8 cellular contexts compared by ENCODE assay signal in genomic region chr2:197215988-197216979, GRCh38.
DNase-seq lines count a peak whose midpoint lies in the region; ATAC-seq and TF ChIP-seq lines count a peak whose summit lies in the region.

No MANE protein-coding gene starts in this region.

- no peak overlapping the region for H2AFZ ChIP-seq in Loucy (ENCODE audit: low read length)

- H3K27ac ChIP-seq in skeletal muscle tissue (ENCODE audit: low read depth, low read length) (peak overlapping the region; percentile 4), gastroesophageal sphincter (no peak overlapping the region)

- peak overlapping the region; percentile 67 for H3K4me3 Mint-ChIP-seq in central memory CD8-positive, alpha-beta T cell

- H3K4me1 Mint-ChIP-seq in central memory CD8-positive, alpha-beta T cell, result peaks cover 65% of the 10 kb centered on the region

- no peaks in the 10 kb centered on the region for H4K20me1 ChIP-seq in Loucy (ENCODE audit: insufficient read depth, low read length, poor library complexity, severe bottlenecking)

- H3K36me3 ChIP-seq in Loucy (ENCODE audit: insufficient read depth, low read length) (no peaks in the 10 kb centered on the region), skeletal muscle tissue (ENCODE audit: control insufficient read depth in 3 of 3, insufficient read depth in 3 of 3, low read length in 3 of 3) (no peaks in the 10 kb centered on the region), gastroesophageal sphincter (no peaks in the 10 kb centered on the region)

- H3K27me3 ChIP-seq in Loucy (ENCODE audit: insufficient read depth, low read length, poor library complexity, severe bottlenecking), result no peaks in the 10 kb centered on the region
- no peaks in the 10 kb centered on the region for H3K27me3 ChIP-seq in skeletal muscle tissue (ENCODE audit: control insufficient read depth in 3 of 3, insufficient read depth in 3 of 3, low read length in 3 of 3)
- no peaks in the 10 kb centered on the region for H3K27me3 ChIP-seq in gastroesophageal sphincter

- no peaks in the 10 kb centered on the region for H3K27me3 Mint-ChIP-seq in central memory CD8-positive, alpha-beta T cell

- H3K9ac ChIP-seq in Loucy (ENCODE audit: low read depth, low read length, poor library complexity, severe bottlenecking) (peak overlapping the region; percentile 13), skeletal muscle tissue (ENCODE audit: low read depth in 1 of 3, low read length in 3 of 3) (no peak overlapping the region)

- no peaks in the 10 kb centered on the region for H3F3A ChIP-seq in Loucy (ENCODE audit: low read depth)

- TF ChIP-seq POLR2A in GM18505 (IDR thresholded peaks at IDR 0.05; ENCODE audit: borderline replicate concordance, extremely low read depth, insufficient read depth, insufficient read length), result peak; percentile 18
- TF ChIP-seq POLR2A in gastroesophageal sphincter (IDR thresholded peaks at IDR 0.05), result no peak

- WGBS in gastroesophageal sphincter (ENCODE audit: low coverage in 1 of 2), 2 donors, result 45 to 55% methylated on average over 6 to 7 of the region's 7 CpGs

- H3K9me3 ChIP-seq in Loucy (ENCODE audit: insufficient read depth, low read depth, low read length), result no peaks in the 10 kb centered on the region
- no peaks in the 10 kb centered on the region for H3K9me3 ChIP-seq in skeletal muscle tissue (ENCODE audit: control insufficient read depth in 3 of 3, low read length in 3 of 3)
- H3K9me3 ChIP-seq in gastroesophageal sphincter, result no peaks in the 10 kb centered on the region

- no peak for TF ChIP-seq CTCF in Loucy (conservative IDR thresholded peaks at IDR 0.05; ENCODE audit: low read length)
- TF ChIP-seq CTCF in gastroesophageal sphincter (IDR thresholded peaks at IDR 0.05), result no peak

- H3K27ac Mint-ChIP-seq in central memory CD8-positive, alpha-beta T cell (ENCODE audit: low read depth), result peak overlapping the region; percentile 93

- no peak for TF ChIP-seq EP300 in gastroesophageal sphincter (IDR thresholded peaks at IDR 0.05)

- no peaks in the 10 kb centered on the region for H3K9me2 ChIP-seq in Loucy (replicated peaks; ENCODE audit: low read depth, low read length)

- ATAC-seq in GM18505 (IDR thresholded peaks at IDR 0.05; ENCODE audit: unreplicated experiment), result peak; percentile 62
- peak; percentile 52 for ATAC-seq in GM21737 (IDR thresholded peaks at IDR 0.05; ENCODE audit: unreplicated experiment)
- no peak for ATAC-seq in central memory CD8-positive, alpha-beta T cell (replicated peaks; ENCODE audit: extremely low read depth, poor library complexity, severe bottlenecking)
- ATAC-seq in gastroesophageal sphincter, result no peak

- H3K4me1 ChIP-seq in Loucy (ENCODE audit: insufficient read depth, low read length, poor library complexity, severe bottlenecking), result peaks cover 46% of the 10 kb centered on the region
- peaks cover 0 to 5% (median 2%) of the 10 kb centered on the region in 3 donors for H3K4me1 ChIP-seq in skeletal muscle tissue (ENCODE audit: control insufficient read depth in 3 of 3, insufficient read depth in 3 of 3, low read length in 3 of 3)
- peaks cover 2 to 29% (median 7%) of the 10 kb centered on the region in 3 donors for H3K4me1 ChIP-seq in gastroesophageal sphincter

- peaks cover 28% of the 10 kb centered on the region for H3K36me3 Mint-ChIP-seq in central memory CD8-positive, alpha-beta T cell (ENCODE audit: insufficient read depth)

- H3K4me3 ChIP-seq in Loucy (ENCODE audit: low read length, poor library complexity, severe bottlenecking) (no peak overlapping the region), skeletal muscle tissue (ENCODE audit: low read length in 3 of 3) (no peak overlapping the region), gastroesophageal sphincter (no peak overlapping the region)

- H3K4me2 ChIP-seq in Loucy (ENCODE audit: low read depth, low read length, poor library complexity, severe bottlenecking), result peak overlapping the region; percentile 1

- no peak for DNase-seq in central memory CD8-positive, alpha-beta T cell (ENCODE audit: low spot score in 2 of 2)
- DNase-seq in NCI-H1694 (lab: John Stamatoyannopoulos, UW) (no peak), NCI-H146 treated with DMSO at 0.1 percent for 48 hours (lab: John Stamatoyannopoulos, UW; ENCODE audit: unreplicated experiment) (no peak)

- peaks cover 71% of the 10 kb centered on the region for H3K79me2 ChIP-seq in Loucy (ENCODE audit: insufficient read depth, low read length)

- no peaks in the 10 kb centered on the region for H3K9me3 Mint-ChIP-seq in central memory CD8-positive, alpha-beta T cell

Comparison
In these comparisons a context has a peak if more than half of its experiments do, and no peak if none do; other contexts are left out.
1. ATAC-seq: peak in GM18505 (single experiment) and GM21737 (single experiment); none in central memory CD8-positive, alpha-beta T cell (single experiment) and gastroesophageal sphincter (single experiment).